ENCODE assay signal across 22 cellular contexts in the genomic region with DNA sequence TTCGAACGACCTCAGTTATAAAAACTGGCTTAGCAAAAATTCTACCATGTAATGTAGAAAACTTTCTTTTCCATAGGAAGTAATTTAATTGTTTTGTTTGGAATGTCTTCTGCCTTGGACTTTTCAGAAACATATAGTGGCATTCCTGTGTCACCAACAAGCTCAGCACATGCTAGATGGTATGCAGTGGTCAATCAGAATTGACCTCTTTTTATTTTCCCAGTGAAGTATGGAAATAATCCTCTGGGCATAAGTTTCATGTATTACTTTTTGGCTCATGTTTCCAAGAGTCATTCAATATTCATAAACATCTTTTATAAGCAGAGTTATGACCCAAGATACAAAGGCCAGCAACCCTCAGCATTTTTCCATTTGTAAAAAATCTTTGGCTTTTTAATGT. TPM values are rescaled to one million over a fixed set of nuclear protein-coding genes. Genes with fewer than 3 reads are reported as not detected.
DNase-seq lines count a peak whose midpoint lies in the region; ATAC-seq and TF ChIP-seq lines count a peak whose summit lies in the region.
"Had no signal": no experiment of that assay in that cellular context is flagged by ENCODE, and none has a peak within 500 bp of the region (broad histone marks: within the 10 kb centered on the region; RNA-seq: fewer than 3 reads in every experiment).

No MANE protein-coding gene starts in this region.

- H3K9me3 ChIP-seq in SK-N-SH: no peaks in the 10 kb centered on the region
- H3K9me3 ChIP-seq: HAP-1, SJSA1 had no signal

- H3K36me3 Mint-ChIP-seq in natural killer cell: no peaks in the 10 kb centered on the region
- H3K36me3 Mint-ChIP-seq: CD8-positive, alpha-beta memory T cell; IgD-negative memory B cell had no signal

- POLR2A ChIA-PET in SK-N-SH (lab: Yijun Ruan, JAX): no interaction called here

- DNase-seq in SK-N-SH: no peak
- DNase-seq in choroid plexus epithelial cell (ENCODE audit: low read depth): peak; percentile 14
- peak; percentile 47 for DNase-seq in fibroblast of peridontal ligament (ENCODE audit: extremely low read depth)
- DNase-seq in natural killer cell: no peak
- no peak for DNase-seq in central memory CD4-positive, alpha-beta T cell
- no peak for DNase-seq in H7
- DNase-seq: AML-193; C1 segment of cervical spinal cord; Calu3; CD8-positive, alpha-beta memory T cell; DMS153; GF-D8; MV-4-11; NCI-H446; NCI-H526 had no signal

- no peaks in the 10 kb centered on the region for H3K79me2 ChIP-seq in SK-N-SH (ENCODE audit: insufficient read depth)

- peaks cover 6% of the 10 kb centered on the region for H3F3A ChIP-seq in SK-N-SH (replicated peaks; ENCODE audit: insufficient read depth)

- TF ChIP-seq EP300 in SK-N-SH (IDR thresholded peaks at IDR 0.05; ENCODE audit: borderline replicate concordance in 1 of 2, low read depth in 1 of 2, low read length in 1 of 2): no peak

- ATAC-seq in SK-N-SH treated with all-trans-retinoic acid at 6 μM for 48 hours: no peak; the same call in 2 of the 3 replicates
- ATAC-seq in GM18867 (IDR thresholded peaks at IDR 0.05; ENCODE audit: unreplicated experiment): no peak
- ATAC-seq in natural killer cell: no peak
- ATAC-seq: Right ventricle myocardium inferior had no signal

- H3K9ac ChIP-seq in SK-N-SH: no peak overlapping the region

- H3K4me3 ChIP-seq in SK-N-SH (ENCODE audit: low read depth in 2 of 2, low read length in 1 of 2): no peak overlapping the region
- H3K4me3 ChIP-seq in choroid plexus epithelial cell (ENCODE audit: low read depth, low read length): no peak overlapping the region
- H3K4me3 ChIP-seq in H7 (ENCODE audit: insufficient read depth, low read depth, low read length): no peak overlapping the region
- H3K4me3 ChIP-seq: HAP-1, SJSA1 had no signal

- 95% methylated on average over 2 of the region's 2 CpGs for WGBS in SK-N-SH (ENCODE audit: low lambda C conversion rate)

- H2AFZ ChIP-seq in SK-N-SH (ENCODE audit: low read depth): no peak overlapping the region

- no peaks in the 10 kb centered on the region for H3K27me3 ChIP-seq in SK-N-SH (ENCODE audit: insufficient read depth)
- H3K27me3 ChIP-seq in H7 (ENCODE audit: control insufficient read depth, insufficient read depth, low read length): no peaks in the 10 kb centered on the region
- H3K27me3 ChIP-seq: SJSA1 had no signal

- no peak overlapping the region for H3K4me3 Mint-ChIP-seq in natural killer cell
- H3K4me3 Mint-ChIP-seq: CD8-positive, alpha-beta memory T cell; IgD-negative memory B cell had no signal

- no peak overlapping the region for H3K27ac Mint-ChIP-seq in natural killer cell
- H3K27ac Mint-ChIP-seq: CD8-positive, alpha-beta memory T cell; IgD-negative memory B cell had no signal

- TF ChIP-seq RAD21 in SK-N-SH (IDR thresholded peaks at IDR 0.05; ENCODE audit: low read length): no peak

- CTCF ChIA-PET in SK-N-SH (lab: Yijun Ruan, JAX): no interaction called here

- H3K27ac ChIP-seq in SK-N-SH (ENCODE audit: low read depth in 2 of 2, low read length in 1 of 2): peak overlapping the region in 1 of 2 experiments; percentile 53; a peak in 2 of 4 replicates
- H3K27ac ChIP-seq: 22Rv1, SJSA1 had no signal

- no peaks in the 10 kb centered on the region for H3K4me1 Mint-ChIP-seq in natural killer cell
- H3K4me1 Mint-ChIP-seq: CD8-positive, alpha-beta memory T cell; IgD-negative memory B cell had no signal

- peaks cover 0 to 35% of the 10 kb centered on the region in 2 experiments; a peak in 3 of 4 replicates for H3K4me1 ChIP-seq in SK-N-SH (ENCODE audit: control insufficient read depth in 1 of 2, insufficient read depth in 2 of 2, low read depth in 1 of 2, low read length in 1 of 2)
- H3K4me1 ChIP-seq: HAP-1, SJSA1 had no signal

- TF ChIP-seq CTCF in SK-N-SH (IDR thresholded peaks at IDR 0.05): no peak
- TF ChIP-seq CTCF in choroid plexus epithelial cell (conservative IDR thresholded peaks at IDR 0.05; ENCODE audit: low read depth, low read length): no peak
- no peak for TF ChIP-seq CTCF in natural killer cell (IDR thresholded peaks at IDR 0.05)

- H3K36me3 ChIP-seq in SK-N-SH (replicated peaks in 1 of 2; ENCODE audit: control insufficient read depth in 1 of 2, insufficient read depth in 2 of 2, low read length in 1 of 2) (no peaks in the 10 kb centered on the region), H7 (replicated peaks; ENCODE audit: control insufficient read depth, insufficient read depth, low read length) (no peaks in the 10 kb centered on the region)
- H3K36me3 ChIP-seq: HAP-1, SJSA1 had no signal

- no peaks in the 10 kb centered on the region for H4K20me1 ChIP-seq in SK-N-SH (ENCODE audit: insufficient read depth)

- no peaks in the 10 kb centered on the region for H3K27me3 Mint-ChIP-seq in natural killer cell (ENCODE audit: low read depth in 2 of 2)

- intact Hi-C loops in natural killer cell (cut with micrococcal nuclease): no loop called here

- H3K9me2 ChIP-seq in SK-N-SH: no peaks in the 10 kb centered on the region

- 0 out of 2 replicates have a peak overlapping the region, but pooled peaks have one; percentile 17 for H3K4me2 ChIP-seq in SK-N-SH

- H3K9me3 Mint-ChIP-seq in natural killer cell: peaks cover 5 to 6% of the 10 kb centered on the region in 2 donors

TF ChIP-seq in SK-N-SH, 30 proteins besides CTCF, POLR2A, EP300 and RAD21 (continues in another document):
- TF ChIP-seq FOSL2 (IDR thresholded peaks at IDR 0.05; ENCODE audit: borderline replicate concordance, low read depth) (no peak), NRF1 (IDR thresholded peaks at IDR 0.05; ENCODE audit: low read depth, low read length) (no peak), MEF2A (IDR thresholded peaks at IDR 0.05; ENCODE audit: borderline replicate concordance, low read depth) (no peak), SMC3 (IDR thresholded peaks at IDR 0.05; ENCODE audit: low read depth, low read length) (no peak), RXRA (IDR thresholded peaks at IDR 0.05; ENCODE audit: borderline replicate concordance, low read depth) (no peak), SIN3A (IDR thresholded peaks at IDR 0.05; ENCODE audit: borderline replicate concordance, low read depth, low read length) (no peak), EZH2phosphoT487 (IDR thresholded peaks at IDR 0.05; ENCODE audit: borderline replicate concordance, low read depth) (no peak), ELF1 (IDR thresholded peaks at IDR 0.05) (no peak)

TF ChIP-seq in SK-N-SH treated with all-trans-retinoic acid at 6 μM for 48 hours, 23 proteins besides CTCF, POLR2A, EP300 and RAD21:
- TF ChIP-seq OSR1 (CRISPR knock-in tag; IDR thresholded peaks at IDR 0.05) (no peak), ZFP3 (CRISPR knock-in tag; IDR thresholded peaks at IDR 0.05) (no peak), TCF4 (CRISPR knock-in tag; IDR thresholded peaks at IDR 0.05; ENCODE audit: borderline replicate concordance) (no peak), ARNTL (CRISPR knock-in tag; IDR thresholded peaks at IDR 0.05; ENCODE audit: borderline replicate concordance, low read depth) (no peak), ISL1 (CRISPR knock-in tag; IDR thresholded peaks at IDR 0.05) (no peak), BACH2 (CRISPR knock-in tag; IDR thresholded peaks at IDR 0.05; ENCODE audit: borderline replicate concordance) (no peak), CSDC2 (CRISPR knock-in tag; IDR thresholded peaks at IDR 0.05) (no peak), ZFP30 (CRISPR knock-in tag; IDR thresholded peaks at IDR 0.05) (no peak), ZNF565 (CRISPR knock-in tag; conservative IDR thresholded peaks at IDR 0.05; ENCODE audit: low read depth) (no peak), PATZ1 (CRISPR knock-in tag; IDR thresholded peaks at IDR 0.05; ENCODE audit: borderline replicate concordance) (no peak), ZC3H10 (CRISPR knock-in tag; IDR thresholded peaks at IDR 0.05) (no peak), RARB (CRISPR knock-in tag; IDR thresholded peaks at IDR 0.05) (no peak), SNAI2 (CRISPR knock-in tag; IDR thresholded peaks at IDR 0.05) (no peak)
TF ChIP-seq in SK-N-SH treated with all-trans-retinoic acid at 6 μM for 48 hours: peak in this region for 0.

RNA-seq across cellular contexts. Expression of gene NALCN, which starts 33.6 kb away (rescaled TPM):
- polyA plus RNA-seq in SK-N-SH (2012; rRNA removed): 3.0 and 4.5 TPM in 2 replicates
- polyA plus RNA-seq in SK-N-SH (2012; cell fraction: cytosol; rRNA removed): 4.4 TPM in 2 replicates
- polyA plus RNA-seq in SK-N-SH (2012; cell fraction: nucleus; rRNA removed): 3.2 and 5.1 TPM in 2 replicates
- total RNA-seq in natural killer cell: not detected
- 0.07 TPM in 2 replicates for total RNA-seq in H7 (2014; rRNA removed; shearing (Covaris generic))
- total RNA-seq: CD8-positive, alpha-beta memory T cell had no signal
- polyA plus RNA-seq: CD8-positive, alpha-beta memory T cell; IgD-negative memory B cell had no signal

Comparison
In these comparisons a context has a peak if more than half of its experiments do, and no peak if none do; other contexts are left out.
1. DNase-seq: peak in choroid plexus epithelial cell (single experiment) and fibroblast of peridontal ligament (single experiment); none in SK-N-SH (single experiment), natural killer cell (single experiment), central memory CD4-positive, alpha-beta T cell (single experiment) and H7 (single experiment).